Comparison of ENCODE assay signal across 8 cellular contexts in genomic region chrX:47806415-47807404, GRCh38. TPM values are rescaled to one million over a fixed set of nuclear protein-coding genes. Genes with fewer than 3 reads are reported as not detected.
DNase-seq lines count a peak whose midpoint lies in the region; ATAC-seq, FAIRE-seq and TF ChIP-seq lines count a peak whose summit lies in the region.
"Not testable (repeated sequence)": the region's sequence is repeated elsewhere in the genome, so short reads cannot be mapped to it uniquely, and the experiment has no call there.

No MANE protein-coding gene starts in this region.

- in situ Hi-C loops in mammary epithelial cell (cut with MboI; ENCODE audit: low sequenced_read_pairs in 2 of 2) = not testable (repeated sequence)

- H3K4me1 ChIP-seq in HUES64 (ENCODE audit: insufficient read depth, low read length) = peaks cover 14% of the 10 kb centered on the region; the same call in 1 of the 2 replicates
- H3K4me1 ChIP-seq in OCI-LY7 (ENCODE audit: insufficient read depth, low read length, poor library complexity, severe bottlenecking) = peaks cover 13% of the 10 kb centered on the region
- H3K4me1 ChIP-seq in mammary epithelial cell (ENCODE audit: insufficient read depth, low read length); right cardiac atrium (ENCODE audit: control insufficient read depth, insufficient read depth, low read length); mesendoderm (ENCODE audit: control insufficient read depth, low read depth, low read length): not testable (repeated sequence)

- CTCF ChIA-PET in OCI-LY7 (lab: Charles Lee; ENCODE audit: unreplicated experiment) = interaction anchor here (0.6 kb wide), 1 partner anchor 1459 kb away, joined by 3 read pairs; no protein-coding TSS in a partner anchor
- CTCF ChIA-PET in mammary epithelial cell (lab: Charles Lee; ENCODE audit: low non-redundant PET) = not testable (repeated sequence)

- not testable (repeated sequence) for H4K20me1 ChIP-seq in OCI-LY7 (ENCODE audit: insufficient read depth, low read length); mammary epithelial cell (ENCODE audit: insufficient read depth, low read length)

- not testable (repeated sequence) for H2BK5ac ChIP-seq in mesendoderm (ENCODE audit: low read length)

- H3K27me3 ChIP-seq in HUES64 (ENCODE audit: insufficient read depth, low read length); mammary epithelial cell (ENCODE audit: insufficient read depth, low read length); right cardiac atrium (ENCODE audit: control insufficient read depth, insufficient read depth); mesendoderm (ENCODE audit: insufficient read depth, low read length, poor library complexity): not testable (repeated sequence)

- not testable (repeated sequence) for TF ChIP-seq CTCF in OCI-LY7 (conservative IDR thresholded peaks at IDR 0.05; ENCODE audit: low read length); mammary epithelial cell (conservative IDR thresholded peaks at IDR 0.05 in 1 of 2, IDR thresholded peaks at IDR 0.05 in 1 of 2; ENCODE audit: extremely low read depth in 1 of 2, insufficient read depth in 1 of 2, low read depth in 1 of 2, low read length in 2 of 2)

- H4K8ac ChIP-seq in mesendoderm (ENCODE audit: low read depth, low read length) = not testable (repeated sequence)

- POLR2A ChIA-PET in OCI-LY7 (lab: Charles Lee) = interaction anchor here (1.1 kb wide), 1 partner anchor 157 kb away, joined by 10 read pairs; the partner anchor contains the start of gene ELK1

- not testable (repeated sequence) for H3K23ac ChIP-seq in mesendoderm (ENCODE audit: low read length)

- FAIRE-seq in GM19239 (lab: Jason Lieb, UNC) = peak; percentile 55

- 37% methylated on average over 14 of the region's 16 CpGs for WGBS in HUES64
- WGBS in mammary epithelial cell (ENCODE audit: low coverage, missing lambda C conversion rate) = 67% methylated on average over 7 of the region's 16 CpGs
- WGBS in right cardiac atrium = 79% methylated on average over 13 of the region's 16 CpGs
- WGBS in mesendoderm (ENCODE audit: extremely low coverage, insufficient coverage, low lambda C conversion rate) = no CpG with 5 or more reads among the region's 16 CpGs

- not testable (repeated sequence) for H2BK120ac ChIP-seq in mesendoderm (ENCODE audit: low read depth, low read length)

- not testable (repeated sequence) for H3K79me1 ChIP-seq in mesendoderm (ENCODE audit: low read length)

- H3K36me3 ChIP-seq in HUES64 (ENCODE audit: insufficient read depth, low read length); OCI-LY7 (ENCODE audit: insufficient read depth, low read length); mammary epithelial cell (ENCODE audit: insufficient read depth, low read length); mesendoderm (ENCODE audit: control insufficient read depth, insufficient read depth, low read length): not testable (repeated sequence)

- H3K9me3 ChIP-seq in HUES64 (ENCODE audit: insufficient read depth, low read depth, low read length); OCI-LY7 (ENCODE audit: low read length); mammary epithelial cell (replicated peaks; ENCODE audit: insufficient read depth, low read length); right cardiac atrium (ENCODE audit: control insufficient read depth, low read length): not testable (repeated sequence)

- H3K18ac ChIP-seq in mesendoderm (ENCODE audit: low read length) = peak overlapping the region; percentile 97

- not testable (repeated sequence) for H3K4me3 ChIP-seq in HUES64 (ENCODE audit: low read length); OCI-LY7 (ENCODE audit: low read depth, low read length, poor library complexity, severe bottlenecking); mammary epithelial cell (replicated peaks in 1 of 3; ENCODE audit: insufficient read depth in 1 of 3, low read depth in 2 of 3, low read length in 3 of 3); right cardiac atrium (ENCODE audit: low read length); mesendoderm (ENCODE audit: low read length)

- not testable (repeated sequence) for H4K5ac ChIP-seq in mesendoderm (ENCODE audit: low read length)

- H3K9me2 ChIP-seq in OCI-LY7 (ENCODE audit: insufficient read depth, low read length) = not testable (repeated sequence)

- dilution Hi-C loops in mammary epithelial cell (cut with HindIII; ENCODE audit: low sequenced_read_pairs) = not testable (repeated sequence)

- DNase-seq in GM19239 (ENCODE audit: insufficient read length, low spot score); OCI-LY7 (ENCODE audit: low spot score); mammary epithelial cell; right cardiac atrium; sciatic nerve (ENCODE audit: low spot score): not testable (repeated sequence)
- peak; percentile 86 for DNase-seq in mesendoderm

- intact Hi-C loops in OCI-LY7 (cut with micrococcal nuclease; ENCODE audit: unreplicated experiment); mammary epithelial cell (cut with micrococcal nuclease); right cardiac atrium (cut with DNase I); sciatic nerve (cut with DNase I): not testable (repeated sequence)

- peak overlapping the region; percentile 67 for H3K9ac ChIP-seq in HUES64 (ENCODE audit: low read depth, low read length)
- H3K9ac ChIP-seq in mammary epithelial cell (ENCODE audit: insufficient read depth, low read length); mesendoderm (ENCODE audit: low read length): not testable (repeated sequence)

- H3K27ac ChIP-seq in HUES64 (ENCODE audit: low read depth, low read length) (peak overlapping the region; percentile 67; the same call in 1 of the 2 replicates), OCI-LY7 (ENCODE audit: low read depth, low read length, poor library complexity, severe bottlenecking) (peak overlapping the region; percentile 37)
- H3K27ac ChIP-seq in mammary epithelial cell (ENCODE audit: insufficient read depth, low read depth, low read length); right cardiac atrium (ENCODE audit: low read length); mesendoderm (ENCODE audit: low read depth, low read length): not testable (repeated sequence)

- H2BK15ac ChIP-seq in mesendoderm (replicated peaks; ENCODE audit: low read depth) = not testable (repeated sequence)

- H3K79me2 ChIP-seq in OCI-LY7 (ENCODE audit: insufficient read depth, low read depth, low read length); mammary epithelial cell (ENCODE audit: insufficient read depth, low read length); mesendoderm (ENCODE audit: control insufficient read depth, insufficient read depth, low read length): not testable (repeated sequence)

- not testable (repeated sequence) for H3K4me2 ChIP-seq in OCI-LY7 (ENCODE audit: low read length); mammary epithelial cell (ENCODE audit: insufficient read depth, low read depth, low read length); mesendoderm (ENCODE audit: low read length)

- not testable (repeated sequence) for BruUV-seq in OCI-LY7 (replicated peaks; lab: Mats Ljungman, UMichigan)
- TSS peak; percentile 62 for BruUV-seq in mammary epithelial cell (replicated peaks; lab: Mats Ljungman, UMichigan)

- ATAC-seq in esophagus mucosa = peak; percentile 36
- ATAC-seq in right cardiac atrium = peak; percentile 51 to 54
- peak; percentile 34 for ATAC-seq in sciatic nerve

- H2AFZ ChIP-seq in OCI-LY7 (ENCODE audit: low read length); mammary epithelial cell (ENCODE audit: low read depth, low read length): not testable (repeated sequence)

- peak overlapping the region; percentile 29 for H3K56ac ChIP-seq in mesendoderm (ENCODE audit: low read length)

- peak overlapping the region; percentile 96 for H3K4ac ChIP-seq in mesendoderm (ENCODE audit: low read depth, low read length)

- not testable (repeated sequence) for H2AK5ac ChIP-seq in mesendoderm (ENCODE audit: low read length)

RNA-seq across cellular contexts. Expression of gene ZNF81, which starts 30.0 kb away (rescaled TPM):
- 3.2 TPM for polyA plus RNA-seq in HUES64 (2013, experiment 1 of 2)
- polyA plus RNA-seq in HUES64 (2013, experiment 2 of 2) = 3.5 TPM
- total RNA-seq in OCI-LY7 (2014; rRNA removed; shearing (Covaris generic)) = 4.9 and 7.1 TPM in 2 replicates
- total RNA-seq in OCI-LY7 (2022) (12.3 and 12.8 TPM in 2 replicates), mammary epithelial cell (1 to 10 TPM; 6.1 to 7.8 TPM), esophagus mucosa (7.8 TPM), right cardiac atrium (10 to 100 TPM in 2 of 4 donors, 1 to 10 TPM in 2; 6.2 to 12.4 (median 9.8) TPM), sciatic nerve (9.3 TPM)
- polyA plus RNA-seq in mammary epithelial cell (2.3 TPM), right cardiac atrium (2.2 TPM)
- polyA minus RNA-seq in mammary epithelial cell = 4.9 TPM
- polyA plus RNA-seq in mesendoderm (2013, experiment 1 of 2) = 5.6 TPM
- polyA plus RNA-seq in mesendoderm (2013, experiment 2 of 2) = 5.8 TPM
